In the genomic region with DNA sequence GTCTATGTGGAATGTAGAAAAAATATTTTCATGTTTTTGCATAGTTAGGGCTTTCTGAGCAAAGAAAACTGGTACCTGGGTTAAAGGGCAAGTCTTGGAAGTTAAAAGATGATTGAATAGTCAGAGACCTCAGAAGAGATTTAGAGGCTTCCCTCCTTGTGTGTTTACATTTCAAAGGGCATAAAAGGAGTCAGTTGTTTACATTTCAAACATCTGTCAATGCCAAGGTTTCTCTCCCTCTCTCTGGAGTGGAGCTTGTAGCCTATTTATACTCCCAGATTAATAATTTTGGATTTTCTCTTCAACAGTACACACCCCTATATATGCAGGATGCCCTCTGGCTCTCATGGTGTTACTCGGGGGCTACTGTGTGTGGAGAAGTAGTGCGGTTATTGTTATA, we compare ENCODE assay signal across 20 cellular contexts. TPM values are rescaled to one million over a fixed set of nuclear protein-coding genes. Genes with fewer than 3 reads are reported as not detected.
DNase-seq lines count a peak whose midpoint lies in the region; ATAC-seq and TF ChIP-seq lines count a peak whose summit lies in the region.
"Had no signal": no experiment of that assay in that cellular context is flagged by ENCODE, and none has a peak within 500 bp of the region (broad histone marks: within the 10 kb centered on the region; RNA-seq: fewer than 3 reads in every experiment).

No MANE protein-coding gene starts in this region.

- intact Hi-C loops in PC-3 (cut with micrococcal nuclease) = no loop called here
- intact Hi-C loops in adrenal gland (cut with DNase I) = no loop called here

- H3K4me2 ChIP-seq in PC-3 (ENCODE audit: low read length) = no peak overlapping the region
- H3K4me2 ChIP-seq: GM23338 had no signal

- in situ Hi-C loops in GM13977 (cut with MboI; ENCODE audit: low pct_unique_long_range_greater_than_20kb, low sequenced_read_pairs, unreplicated experiment) = no loop called here

- TF ChIP-seq POLR2A in adrenal gland (IDR thresholded peaks at IDR 0.05) = no peak

- 0 out of 2 replicates have a peak, but pooled peaks cover 9% of the 10 kb centered on the region for H3K27me3 ChIP-seq in PC-3 (ENCODE audit: low read length)
- no peaks in the 10 kb centered on the region for H3K27me3 ChIP-seq in adrenal gland
- no peaks in the 10 kb centered on the region for H3K27me3 ChIP-seq in effector memory CD4-positive, alpha-beta T cell (replicated peaks; ENCODE audit: control insufficient read depth, insufficient read depth, low read length, poor library complexity, severe bottlenecking)

- no peak overlapping the region for H3K4me3 ChIP-seq in PC-3 (ENCODE audit: low read length)
- H3K4me3 ChIP-seq in adrenal gland = no peak overlapping the region
- no peak overlapping the region for H3K4me3 ChIP-seq in effector memory CD4-positive, alpha-beta T cell (ENCODE audit: insufficient read depth, low read depth, low read length, poor library complexity, severe bottlenecking)
- H3K4me3 ChIP-seq: GM12878, GM23338 had no signal

- no peak overlapping the region for H3K27ac ChIP-seq in PC-3 (ENCODE audit: low read length)
- no peak overlapping the region for H3K27ac ChIP-seq in adrenal gland
- no peak overlapping the region for H3K27ac ChIP-seq in effector memory CD4-positive, alpha-beta T cell (ENCODE audit: insufficient read depth, low read length, poor library complexity, severe bottlenecking)
- H3K27ac ChIP-seq: C4-2B had no signal

- H3K9me3 ChIP-seq in PC-3 (ENCODE audit: low read length) (no peaks in the 10 kb centered on the region), adrenal gland (replicated peaks in 1 of 3) (no peaks in the 10 kb centered on the region)
- H3K9me3 ChIP-seq in effector memory CD4-positive, alpha-beta T cell (ENCODE audit: control insufficient read depth, low read length) = no peaks in the 10 kb centered on the region

- 70 to 83% (median 81%) methylated on average over 2 of the region's 2 CpGs for WGBS in adrenal gland, 4 donors

- BruUV-seq in PC-3 (replicated peaks; lab: Mats Ljungman, UMichigan) = no TSS peak

- ATAC-seq in PC-3 = peak; percentile 33; the same call in 1 of the 2 replicates
- ATAC-seq: GM12878, GM23338 had no signal

- H3K36me3 ChIP-seq in PC-3 (ENCODE audit: low read depth, low read length) = no peaks in the 10 kb centered on the region
- no peaks in the 10 kb centered on the region for H3K36me3 ChIP-seq in adrenal gland (replicated peaks in 1 of 2)
- H3K36me3 ChIP-seq in effector memory CD4-positive, alpha-beta T cell (ENCODE audit: control insufficient read depth, insufficient read depth, low read length) = no peaks in the 10 kb centered on the region

- POLR2A ChIA-PET in PC-3 (lab: Charles Lee; ENCODE audit: unreplicated experiment) = no interaction called here

- DNase-seq in NCI-H510A treated with DMSO at 0.1 percent for 48 hours (lab: John Stamatoyannopoulos, UW) (peak; percentile 22), NCI-H510A (lab: John Stamatoyannopoulos, UW) (no peak), DMS53 treated with DMSO at 0.1 percent for 48 hours (lab: John Stamatoyannopoulos, UW; ENCODE audit: unreplicated experiment) (peak; percentile 42), PC-3 (no peak), GM13977 (ENCODE audit: low spot score) (no peak), adrenal gland (no peak)
- no peak for DNase-seq in effector memory CD4-positive, alpha-beta T cell
- DNase-seq: AML-193; CD4-positive, alpha-beta T cell; DND-41; EL; HCEC 1CT; HFFc6; Karpas-422; KBM-7 had no signal

- H3K4me1 ChIP-seq in PC-3 (ENCODE audit: insufficient read depth, low read length) (no peaks in the 10 kb centered on the region), adrenal gland (replicated peaks in 1 of 2) (no peaks in the 10 kb centered on the region)
- H3K4me1 ChIP-seq in effector memory CD4-positive, alpha-beta T cell (ENCODE audit: control insufficient read depth, insufficient read depth, low read length, poor library complexity, severe bottlenecking) = no peaks in the 10 kb centered on the region

- H2AFZ ChIP-seq in PC-3 (ENCODE audit: low read length) = no peak overlapping the region
- H2AFZ ChIP-seq: GM23338 had no signal

- no peak for TF ChIP-seq CTCF in PC-3 (conservative IDR thresholded peaks at IDR 0.05; ENCODE audit: low read depth, low read length)
- TF ChIP-seq CTCF in GM13977 (IDR thresholded peaks at IDR 0.05; ENCODE audit: extremely low read depth, insufficient read depth, missing control alignments) = no peak
- no peak for TF ChIP-seq CTCF in adrenal gland (IDR thresholded peaks at IDR 0.05)

- H3K79me2 ChIP-seq in PC-3 (ENCODE audit: low read length) = no peaks in the 10 kb centered on the region

- H3F3A ChIP-seq in PC-3 (ENCODE audit: low read length, unreplicated experiment) = no peaks in the 10 kb centered on the region

- CTCF ChIA-PET in PC-3 (lab: Charles Lee) = interaction anchor here (0.6 kb wide), 1 partner anchor 73 kb away, joined by 3 read pairs; no protein-coding TSS in a partner anchor

- no peaks in the 10 kb centered on the region for H3K9me2 ChIP-seq in PC-3 (replicated peaks; ENCODE audit: low read length)

- no peak overlapping the region for H3K9ac ChIP-seq in PC-3 (ENCODE audit: low read length)

- no peaks in the 10 kb centered on the region for H4K20me1 ChIP-seq in PC-3 (ENCODE audit: low read length)

RNA-seq across cellular contexts. Expression of a gene that starts 8.6 kb away (rescaled TPM):
- total RNA-seq in PC-3 (2014; rRNA removed) (not detected in 2 replicates), adrenal gland (1 to 10 TPM in 1 of 8 donors, under 1 TPM in 6, not detected in 1; 0.47 to 2.2 (median 0.81) TPM)
- polyA plus RNA-seq in adrenal gland = 1 to 10 TPM in 1 of 3 donors, under 1 TPM in 2; 0.55 to 1.3 (median 0.84) TPM
- total RNA-seq: CD4-positive, alpha-beta T cell; G401 had no signal
- polyA plus RNA-seq: IgD-negative memory B cell had no signal

RNA-seq across cellular contexts. Expression of a gene that starts 14.5 kb away (rescaled TPM):
- total RNA-seq in PC-3 (2014; rRNA removed) (7.6 and 13.9 TPM in 2 replicates), adrenal gland (10 to 100 TPM in 1 of 8 donors, 1 to 10 TPM in 7; 2.5 to 11.3 (median 5.9) TPM)
- 1 to 10 TPM; 1.9 to 2.7 (median 2.1) TPM for polyA plus RNA-seq in adrenal gland

Comparison
In these comparisons a context has a peak if more than half of its experiments do, and no peak if none do; other contexts are left out.
1. DNase-seq: peak in NCI-H510A treated with DMSO at 0.1 percent for 48 hours (single experiment) and DMS53 treated with DMSO at 0.1 percent for 48 hours (single experiment); none in NCI-H510A (single experiment), PC-3 (single experiment), GM13977 (single experiment), adrenal gland (0 of 7) and effector memory CD4-positive, alpha-beta T cell (0 of 3).